13 cellular contexts compared by ENCODE assay signal in the genomic region with DNA sequence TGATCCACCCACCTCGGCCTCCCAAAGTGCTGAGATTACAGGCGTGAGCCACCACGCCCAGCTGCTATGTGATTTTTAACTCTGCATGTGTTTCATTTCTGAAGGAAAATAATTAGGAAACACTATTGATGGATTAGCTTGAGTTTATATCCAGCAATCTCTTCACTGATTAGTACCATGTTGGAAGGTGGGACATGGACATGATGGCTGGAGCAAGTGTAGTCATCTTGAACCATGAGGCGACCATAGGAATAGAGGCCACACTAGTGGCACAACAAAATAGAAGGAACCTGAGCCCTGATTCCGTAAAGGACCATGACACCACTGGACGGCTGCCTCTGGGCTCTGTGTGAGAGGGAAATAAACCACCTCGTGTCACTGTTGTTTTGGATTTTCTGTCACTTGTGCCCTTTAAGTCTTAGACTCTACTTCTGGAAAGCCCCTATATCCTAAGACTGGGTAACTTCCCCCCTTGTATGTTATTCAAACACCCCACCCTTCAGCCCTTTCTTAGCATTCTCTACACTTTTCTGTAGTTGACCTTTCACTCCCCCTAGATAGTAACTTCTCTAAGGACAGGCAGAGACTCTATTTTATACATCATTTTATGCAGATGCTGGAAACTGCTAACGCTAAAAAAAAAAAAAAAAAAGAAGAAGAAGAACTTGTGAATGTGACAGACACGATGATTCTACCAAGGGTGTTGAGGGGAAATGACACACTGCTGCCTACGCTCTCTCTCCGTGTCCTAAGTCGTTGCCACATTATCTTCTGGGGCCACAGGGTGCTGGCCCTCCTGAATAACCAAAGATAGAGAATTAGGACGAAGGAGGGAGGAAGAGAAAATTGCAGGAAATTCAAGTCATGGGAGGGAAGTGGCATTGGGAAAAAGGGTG. TPM values are rescaled to one million over a fixed set of nuclear protein-coding genes. Genes with fewer than 3 reads are reported as not detected.
DNase-seq lines count a peak whose midpoint lies in the region; ATAC-seq and TF ChIP-seq lines count a peak whose summit lies in the region.
"Had no signal": no experiment of that assay in that cellular context is flagged by ENCODE, and none has a peak within 500 bp of the region (broad histone marks: within the 10 kb centered on the region; RNA-seq: fewer than 3 reads in every experiment).

No MANE protein-coding gene starts in this region.

- H3K4me1 ChIP-seq in liver (ENCODE audit: control insufficient read depth in 4 of 4, insufficient read depth in 4 of 4, low read length in 3 of 4), result peaks cover 0 to 18% (median 15%) of the 10 kb centered on the region in 4 donors
- H3K4me1 ChIP-seq in tibial nerve, result peaks cover 0 to 29% (median 17%) of the 10 kb centered on the region in 4 donors

- H3K4me3 ChIP-seq in liver (ENCODE audit: low read depth in 1 of 3, low read length in 3 of 3), result no peak overlapping the region
- no peak overlapping the region for H3K4me3 ChIP-seq in tibial nerve
- H3K4me3 ChIP-seq: right atrium auricular region had no signal

- no peaks in the 10 kb centered on the region for H3K9me3 Mint-ChIP-seq in activated T-cell treated with anti-CD3 and anti-CD28 coated beads, Interleukin-2, amount 50 U/mL, for 72 hours
- H3K9me3 Mint-ChIP-seq in T-helper 2 cell treated with Interferon-gamma antibody and Interleukin-4, amounts not matched to agents 5 μg/mL and 100 μg/mL, for 36 hours, result peaks cover 3% of the 10 kb centered on the region

- peak overlapping the region; percentile 72 for H3K27ac Mint-ChIP-seq in activated T-cell treated with anti-CD3 and anti-CD28 coated beads, Interleukin-2, amount 50 U/mL, for 72 hours
- H3K27ac Mint-ChIP-seq in T-helper 2 cell treated with Interferon-gamma antibody and Interleukin-4, amounts not matched to agents 5 μg/mL and 100 μg/mL, for 36 hours, result peak overlapping the region; percentile 63

- 74% methylated on average over 13 of the region's 13 CpGs for WGBS in liver
- 79 to 82% methylated on average over 13 of the region's 13 CpGs for WGBS in tibial nerve, 2 donors

- TF ChIP-seq CTCF in liver (IDR thresholded peaks at IDR 0.05; ENCODE audit: low read depth, low read length, missing input control) (no peak), tibial nerve (IDR thresholded peaks at IDR 0.05) (no peak), GM13976 (IDR thresholded peaks at IDR 0.05; ENCODE audit: borderline replicate concordance, control extremely low read depth, extremely low read depth, insufficient read depth, missing control alignments) (no peak)

- H3K36me3 Mint-ChIP-seq in activated T-cell treated with anti-CD3 and anti-CD28 coated beads, Interleukin-2, amount 50 U/mL, for 72 hours (ENCODE audit: insufficient read depth in 2 of 2), result no peaks in the 10 kb centered on the region
- no peaks in the 10 kb centered on the region for H3K36me3 Mint-ChIP-seq in T-helper 2 cell treated with Interferon-gamma antibody and Interleukin-4, amounts not matched to agents 5 μg/mL and 100 μg/mL, for 36 hours (ENCODE audit: low read depth)

- H3K36me3 ChIP-seq in liver (ENCODE audit: control insufficient read depth in 4 of 4, insufficient read depth in 3 of 4, low read depth in 1 of 4, low read length in 3 of 4) (no peaks in the 10 kb centered on the region), tibial nerve (no peaks in the 10 kb centered on the region)
- H3K36me3 ChIP-seq: right atrium auricular region had no signal

- H3K4me1 Mint-ChIP-seq in activated T-cell treated with anti-CD3 and anti-CD28 coated beads, Interleukin-2, amount 50 U/mL, for 72 hours (ENCODE audit: low read depth), result peaks cover 65% of the 10 kb centered on the region
- H3K4me1 Mint-ChIP-seq in T-helper 2 cell treated with Interferon-gamma antibody and Interleukin-4, amounts not matched to agents 5 μg/mL and 100 μg/mL, for 36 hours (ENCODE audit: low read depth), result peaks cover 53% of the 10 kb centered on the region

- peak; percentile 27 to 43 for DNase-seq in activated T-cell treated with anti-CD3 and anti-CD28 coated beads, Interleukin-2, amount 50 U/mL, for 72 hours
- DNase-seq in activated T-cell treated with anti-CD3 and anti-CD28 coated beads for 4 hours, result no peak
- DNase-seq in T-helper 2 cell treated with Interferon-gamma antibody and Interleukin-4, amounts not matched to agents 5 μg/mL and 100 μg/mL, for 36 hours (ENCODE audit: low spot score), result no peak
- no peak for DNase-seq in tibial nerve (ENCODE audit: low spot score in 2 of 2)
- no peak for DNase-seq in NCI-H510A (lab: John Stamatoyannopoulos, UW)
- DNase-seq in GM13976 (ENCODE audit: low spot score), result no peak
- DNase-seq in NCI-H1694 treated with DMSO at 0.1 percent for 48 hours (lab: John Stamatoyannopoulos, UW), result no peak
- DNase-seq: left cardiac atrium, NCI-H1436 had no signal

- no peak for ATAC-seq in activated T-cell treated with anti-CD3 and anti-CD28 coated beads, Interleukin-2, amount 50 U/mL, for 72 hours (replicated peaks in 1 of 2)
- ATAC-seq: left cardiac atrium had no signal

- H3K4me3 Mint-ChIP-seq in activated T-cell treated with anti-CD3 and anti-CD28 coated beads, Interleukin-2, amount 50 U/mL, for 72 hours, result peak overlapping the region; percentile 70 to 71
- no peak overlapping the region for H3K4me3 Mint-ChIP-seq in T-helper 2 cell treated with Interferon-gamma antibody and Interleukin-4, amounts not matched to agents 5 μg/mL and 100 μg/mL, for 36 hours

- no peaks in the 10 kb centered on the region for H3K27me3 Mint-ChIP-seq in activated T-cell treated with anti-CD3 and anti-CD28 coated beads, Interleukin-2, amount 50 U/mL, for 72 hours (ENCODE audit: low read depth)
- H3K27me3 Mint-ChIP-seq in T-helper 2 cell treated with Interferon-gamma antibody and Interleukin-4, amounts not matched to agents 5 μg/mL and 100 μg/mL, for 36 hours (ENCODE audit: low read depth), result no peaks in the 10 kb centered on the region

- TF ChIP-seq RAD21 in liver (IDR thresholded peaks at IDR 0.05), result no peak

- H3K9ac ChIP-seq in liver (ENCODE audit: low read depth in 1 of 2, low read length in 2 of 2), result no peak overlapping the region

- H3K27me3 ChIP-seq in liver (ENCODE audit: control insufficient read depth in 4 of 4, insufficient read depth in 4 of 4, low read length in 3 of 4) (no peaks in the 10 kb centered on the region), tibial nerve (peaks cover 0 to 2% of the 10 kb centered on the region in 2 donors)
- H3K27me3 ChIP-seq: right atrium auricular region had no signal

- H3K27ac ChIP-seq in liver (ENCODE audit: low read depth in 1 of 2, low read length in 2 of 2) (peak overlapping the region; percentile 1 to 70), tibial nerve (peak overlapping the region in 3 of 4 donors; percentile 25 to 46 (median 37))
- H3K27ac ChIP-seq: right atrium auricular region had no signal

- TF ChIP-seq EP300 in tibial nerve (IDR thresholded peaks at IDR 0.05), result peak in 1 of 2 donors; percentile 59

- TF ChIP-seq POLR2A in tibial nerve (IDR thresholded peaks at IDR 0.05), result no peak

- in situ Hi-C loops in GM13976 (cut with MboI; ENCODE audit: low sequenced_read_pairs, unreplicated experiment), result no loop called here

- H3K9me3 ChIP-seq in liver (ENCODE audit: control insufficient read depth in 4 of 4, low read length in 3 of 4), result no peaks in the 10 kb centered on the region
- no peaks in the 10 kb centered on the region for H3K9me3 ChIP-seq in tibial nerve
- H3K9me3 ChIP-seq: right atrium auricular region had no signal

TF ChIP-seq in liver, 16 proteins besides CTCF, POLR2A, EP300 and RAD21 (continues in another document):
- TF ChIP-seq, protein P1, sequence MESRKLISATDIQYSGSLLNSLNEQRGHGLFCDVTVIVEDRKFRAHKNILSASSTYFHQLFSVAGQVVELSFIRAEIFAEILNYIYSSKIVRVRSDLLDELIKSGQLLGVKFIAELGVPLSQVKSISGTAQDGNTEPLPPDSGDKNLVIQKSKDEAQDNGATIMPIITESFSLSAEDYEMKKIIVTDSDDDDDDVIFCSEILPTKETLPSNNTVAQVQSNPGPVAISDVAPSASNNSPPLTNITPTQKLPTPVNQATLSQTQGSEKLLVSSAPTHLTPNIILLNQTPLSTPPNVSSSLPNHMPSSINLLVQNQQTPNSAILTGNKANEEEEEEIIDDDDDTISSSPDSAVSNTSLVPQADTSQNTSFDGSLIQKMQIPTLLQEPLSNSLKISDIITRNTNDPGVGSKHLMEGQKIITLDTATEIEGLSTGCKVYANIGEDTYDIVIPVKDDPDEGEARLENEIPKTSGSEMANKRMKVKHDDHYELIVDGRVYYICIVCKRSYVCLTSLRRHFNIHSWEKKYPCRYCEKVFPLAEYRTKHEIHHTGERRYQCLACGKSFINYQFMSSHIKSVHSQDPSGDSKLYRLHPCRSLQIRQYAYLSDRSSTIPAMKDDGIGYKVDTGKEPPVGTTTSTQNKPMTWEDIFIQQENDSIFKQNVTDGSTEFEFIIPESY (IDR thresholded peaks at IDR 0.05), result no peak
- no peak for TF ChIP-seq JUND (IDR thresholded peaks at IDR 0.05)
- no peak for TF ChIP-seq FOXA2 (IDR thresholded peaks at IDR 0.05)
- TF ChIP-seq RXRA (IDR thresholded peaks at IDR 0.05), result no peak

RNA-seq across cellular contexts. Expression of gene VPS37C, which starts 2.7 kb away (rescaled TPM):
- total RNA-seq in activated T-cell treated with anti-CD3 and anti-CD28 coated beads, Interleukin-2, amount 50 U/mL, for 72 hours, result 10 to 100 TPM; 13.0 to 14.9 TPM
- 1 to 10 TPM; 5.4 to 6.1 TPM for total RNA-seq in liver
- 1 to 10 TPM; 2.6 to 4.8 TPM for polyA plus RNA-seq in liver
- total RNA-seq in tibial nerve, result 10 to 100 TPM; 11.8 to 22.2 (median 13.6) TPM

RNA-seq across cellular contexts. Expression of gene PGA3, which starts 39.4 kb away (rescaled TPM):
- total RNA-seq in activated T-cell treated with anti-CD3 and anti-CD28 coated beads, Interleukin-2, amount 50 U/mL, for 72 hours, result not detected
- under 1 TPM; 0.25 to 0.56 TPM for total RNA-seq in liver
- under 1 TPM in 1 of 2 donors, not detected in 1; 0.54 TPM for polyA plus RNA-seq in liver
- 10 to 100 TPM in 1 of 4 donors, 1 to 10 TPM in 1, not detected in 2; 1.5 to 11.1 TPM for total RNA-seq in tibial nerve
- total RNA-seq: activated CD8-positive, alpha-beta memory T cell treated with anti-CD3 and anti-CD28 coated beads for 36 hours; fibroblast of villous mesenchyme had no signal

RNA-seq across cellular contexts. Expression of gene PGA4, which starts 58.2 kb away (rescaled TPM):
- total RNA-seq in activated T-cell treated with anti-CD3 and anti-CD28 coated beads, Interleukin-2, amount 50 U/mL, for 72 hours, result not detected
- total RNA-seq in liver (1 to 10 TPM in 1 of 2 donors, under 1 TPM in 1; 0.33 to 4.5 TPM), tibial nerve (10 to 100 TPM in 1 of 4 donors, 1 to 10 TPM in 2, not detected in 1; 2.2 to 10.5 (median 8.6) TPM)
- 1 to 10 TPM in 1 of 2 donors, not detected in 1; 1.8 TPM for polyA plus RNA-seq in liver
- total RNA-seq: activated CD8-positive, alpha-beta memory T cell treated with anti-CD3 and anti-CD28 coated beads for 36 hours; fibroblast of villous mesenchyme had no signal

Comparison
In these comparisons a context has a peak if more than half of its experiments do, and no peak if none do; other contexts are left out.
1. DNase-seq: peak in activated T-cell treated with anti-CD3 and anti-CD28 coated beads, Interleukin-2, amount 50 U/mL, for 72 hours (2 of 2); none in activated T-cell treated with anti-CD3 and anti-CD28 coated beads for 4 hours (single experiment), T-helper 2 cell treated with Interferon-gamma antibody and Interleukin-4, amounts not matched to agents 5 μg/mL and 100 μg/mL, for 36 hours (single experiment), tibial nerve (0 of 2), NCI-H510A (single experiment), GM13976 (single experiment) and NCI-H1694 treated with DMSO at 0.1 percent for 48 hours (single experiment).